1 cellular context compared by ENCODE assay signal in genomic region chr3:154345422-154346122, GRCh38.
TF ChIP-seq lines count a peak whose summit lies in the region.

No MANE protein-coding gene starts in this region.

TF ChIP-seq in HepG2, 621 proteins besides CTCF, POLR2A, EP300 and RAD21 (continued from another document):
- TF ChIP-seq, protein P1, sequence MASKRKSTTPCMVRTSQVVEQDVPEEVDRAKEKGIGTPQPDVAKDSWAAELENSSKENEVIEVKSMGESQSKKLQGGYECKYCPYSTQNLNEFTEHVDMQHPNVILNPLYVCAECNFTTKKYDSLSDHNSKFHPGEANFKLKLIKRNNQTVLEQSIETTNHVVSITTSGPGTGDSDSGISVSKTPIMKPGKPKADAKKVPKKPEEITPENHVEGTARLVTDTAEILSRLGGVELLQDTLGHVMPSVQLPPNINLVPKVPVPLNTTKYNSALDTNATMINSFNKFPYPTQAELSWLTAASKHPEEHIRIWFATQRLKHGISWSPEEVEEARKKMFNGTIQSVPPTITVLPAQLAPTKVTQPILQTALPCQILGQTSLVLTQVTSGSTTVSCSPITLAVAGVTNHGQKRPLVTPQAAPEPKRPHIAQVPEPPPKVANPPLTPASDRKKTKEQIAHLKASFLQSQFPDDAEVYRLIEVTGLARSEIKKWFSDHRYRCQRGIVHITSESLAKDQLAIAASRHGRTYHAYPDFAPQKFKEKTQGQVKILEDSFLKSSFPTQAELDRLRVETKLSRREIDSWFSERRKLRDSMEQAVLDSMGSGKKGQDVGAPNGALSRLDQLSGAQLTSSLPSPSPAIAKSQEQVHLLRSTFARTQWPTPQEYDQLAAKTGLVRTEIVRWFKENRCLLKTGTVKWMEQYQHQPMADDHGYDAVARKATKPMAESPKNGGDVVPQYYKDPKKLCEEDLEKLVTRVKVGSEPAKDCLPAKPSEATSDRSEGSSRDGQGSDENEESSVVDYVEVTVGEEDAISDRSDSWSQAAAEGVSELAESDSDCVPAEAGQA (IDR thresholded peaks at IDR 0.05; ENCODE audit: low read depth) = no peak
- TF ChIP-seq, protein P1 (CRISPR knock-in tag; IDR thresholded peaks at IDR 0.05; ENCODE audit: borderline replicate concordance) = no peak
